ENCODE assay signal across 2 cellular contexts in the genomic region with DNA sequence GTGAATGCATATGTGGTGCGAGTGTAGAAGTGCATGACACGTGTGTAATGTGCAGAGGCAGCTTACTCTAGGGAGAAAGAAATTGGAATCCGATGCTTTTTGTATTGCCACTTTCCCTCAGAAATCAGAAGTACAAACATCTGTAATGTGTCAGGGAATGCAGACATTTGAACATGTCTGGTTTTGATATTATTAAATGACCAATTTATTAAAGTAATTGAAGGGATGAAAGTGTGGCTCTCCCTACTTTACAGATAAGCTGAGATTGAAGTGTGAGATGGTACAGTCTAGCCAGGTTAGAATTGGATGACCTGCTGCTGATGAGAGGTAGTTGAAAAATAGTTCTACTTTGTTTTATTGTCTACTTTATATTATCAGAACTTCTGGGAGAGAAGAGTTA.
TF ChIP-seq lines count a peak whose summit lies in the region.

No MANE protein-coding gene starts in this region.

TF ChIP-seq in SK-N-SH, 30 proteins besides CTCF, POLR2A, EP300 and RAD21:
- TF ChIP-seq JUND (IDR thresholded peaks at IDR 0.05) (no peak), RCOR1 (IDR thresholded peaks at IDR 0.05; ENCODE audit: low read length) (peak; percentile 71)

TF ChIP-seq in H1, 55 proteins besides CTCF, POLR2A, EP300 and RAD21:
- no peak for TF ChIP-seq RXRA (IDR thresholded peaks at IDR 0.05; ENCODE audit: insufficient read depth, low read depth, low read length)
- no peak for TF ChIP-seq NRF1 (IDR thresholded peaks at IDR 0.05; ENCODE audit: low read depth, low read length)
- TF ChIP-seq CHD1 (IDR thresholded peaks at IDR 0.05; ENCODE audit: low read depth, low read length), result no peak
- TF ChIP-seq SIRT6 (IDR thresholded peaks at IDR 0.05; ENCODE audit: low read length), result no peak
- TF ChIP-seq FOSL1 (IDR thresholded peaks at IDR 0.05; ENCODE audit: insufficient read depth, low read depth, low read length), result no peak
TF ChIP-seq in H1: peak in this region for 0.
